ENCODE assay signal across 9 cellular contexts in genomic region chr1:221740941-221741363, GRCh38. TPM values are rescaled to one million over a fixed set of nuclear protein-coding genes. Genes with fewer than 3 reads are reported as not detected.
A peak's percentile ranks its signal among the peaks of the same experiment; 100 is the strongest.
DNase-seq lines count a peak whose midpoint lies in the region; ATAC-seq and TF ChIP-seq lines count a peak whose summit lies in the region.
"Had no signal": no experiment of that assay in that cellular context is flagged by ENCODE, and none has a peak within 500 bp of the region (broad histone marks: within the 10 kb centered on the region; RNA-seq: fewer than 3 reads in every experiment).

No MANE protein-coding gene starts in this region.

- no peak for TF ChIP-seq CTCF in MM.1S (IDR thresholded peaks at IDR 0.05; ENCODE audit: low read length)
- TF ChIP-seq CTCF in astrocyte of the cerebellum (IDR thresholded peaks at IDR 0.05; ENCODE audit: low read depth, low read length, missing control alignments), result no peak
- TF ChIP-seq CTCF in lower lobe of right lung (IDR thresholded peaks at IDR 0.05), result no peak
- TF ChIP-seq CTCF in Calu3 (IDR thresholded peaks at IDR 0.05; ENCODE audit: unreplicated experiment), result no peak

- peaks cover 14% of the 10 kb centered on the region; the same call in 1 of the 2 replicates for H3F3A ChIP-seq in MM.1S (ENCODE audit: insufficient read depth, low read length)

- H3K4me2 ChIP-seq in MM.1S (ENCODE audit: low read depth, low read length), result peak overlapping the region; percentile 91

- peak overlapping the region; percentile 78 for H3K4me3 ChIP-seq in MM.1S (ENCODE audit: low read length)
- H3K4me3 ChIP-seq in astrocyte of the cerebellum (ENCODE audit: low read depth, low read length), result peak overlapping the region; percentile 77
- H3K4me3 ChIP-seq in lower lobe of right lung, result peak overlapping the region; percentile 76
- peak overlapping the region; percentile 77 to 90 for H3K4me3 ChIP-seq in aorta (ENCODE audit: low read length in 2 of 2)

- WGBS in aorta, 2 donors, result 1% methylated on average over 27 of the region's 27 CpGs

- H3K27ac ChIP-seq in MM.1S (ENCODE audit: low read length), result no peak overlapping the region
- H3K27ac ChIP-seq in lower lobe of right lung, result peak overlapping the region; percentile 99
- H3K27ac ChIP-seq in aorta (ENCODE audit: low read depth in 1 of 2, low read length in 2 of 2), result no peak overlapping the region

- no peaks in the 10 kb centered on the region for H4K20me1 ChIP-seq in MM.1S (ENCODE audit: insufficient read depth, low read length)

- peaks cover 51% of the 10 kb centered on the region for H3K4me1 Mint-ChIP-seq in Calu3 (ENCODE audit: low read depth, unreplicated experiment)

- CTCF ChIA-PET in Calu3 (lab: Charles Lee), result interaction anchor here (0.7 to 3.9 kb wide), 13 partner anchors 9 to 268 kb away, joined by 3 to 21 read pairs (median 4); no protein-coding TSS in a partner anchor

- H3K9ac ChIP-seq in MM.1S (ENCODE audit: low read length), result peak overlapping the region; percentile 60

- peak overlapping the region; percentile 79 for H2AFZ ChIP-seq in MM.1S (ENCODE audit: low read length)

- no peak overlapping the region for H3K27ac Mint-ChIP-seq in Calu3 (ENCODE audit: unreplicated experiment)

- H3K4me3 Mint-ChIP-seq in Calu3 (ENCODE audit: low read depth, unreplicated experiment), result no peak overlapping the region
- H3K4me3 Mint-ChIP-seq: neural crest cell had no signal

- ATAC-seq in lower lobe of right lung (no peak), aorta (ENCODE audit: low FRiP score) (no peak), HG03469 (IDR thresholded peaks at IDR 0.05; ENCODE audit: unreplicated experiment) (no peak)

- H3K27me3 ChIP-seq in MM.1S (replicated peaks; ENCODE audit: insufficient read depth, low read length) (peaks cover 20% of the 10 kb centered on the region), lower lobe of right lung (ENCODE audit: low read depth) (no peaks in the 10 kb centered on the region), aorta (ENCODE audit: control insufficient read depth in 1 of 2, insufficient read depth in 2 of 2, low read length in 1 of 2) (no peaks in the 10 kb centered on the region)

- H3K36me3 ChIP-seq in MM.1S (replicated peaks; ENCODE audit: insufficient read depth, low read length) (no peaks in the 10 kb centered on the region), lower lobe of right lung (peaks cover 8% of the 10 kb centered on the region), aorta (ENCODE audit: control insufficient read depth in 1 of 2, insufficient read depth in 2 of 2, low read length in 1 of 2) (no peaks in the 10 kb centered on the region)

- no peaks in the 10 kb centered on the region for H3K27me3 Mint-ChIP-seq in Calu3 (ENCODE audit: unreplicated experiment)

- H3K9me3 Mint-ChIP-seq in Calu3 (ENCODE audit: low read depth, unreplicated experiment), result no peaks in the 10 kb centered on the region
- H3K9me3 Mint-ChIP-seq: neural crest cell had no signal

- no peaks in the 10 kb centered on the region for H3K9me3 ChIP-seq in MM.1S (replicated peaks; ENCODE audit: insufficient read depth, low read length)
- no peaks in the 10 kb centered on the region for H3K9me3 ChIP-seq in lower lobe of right lung
- H3K9me3 ChIP-seq in aorta (ENCODE audit: control insufficient read depth, low read length), result no peaks in the 10 kb centered on the region

- peak; percentile 55 for DNase-seq in CD1c-positive myeloid dendritic cell (ENCODE audit: extremely low spot score)
- no peak for DNase-seq in MM.1S
- no peak for DNase-seq in astrocyte of the cerebellum (ENCODE audit: low read depth)
- DNase-seq in lower lobe of right lung, result no peak
- DNase-seq in aorta, result peak in 1 of 2 donors; percentile 51
- DNase-seq in SIG-M5 treated with dmso at 0.1 percent for 504 hours (lab: John Stamatoyannopoulos, UW; ENCODE audit: unreplicated experiment), result no peak
- no peak for DNase-seq in Calu3

- intact Hi-C loops in lower lobe of right lung (cut with DNase I), result no loop called here
- intact Hi-C loops in aorta (cut with DNase I), result loop anchor here in 1 of 2 donors (10.0 kb wide), 1 partner anchor 254 kb away; no protein-coding TSS in a partner anchor
- intact Hi-C loops in Calu3 (cut with micrococcal nuclease; ENCODE audit: unreplicated experiment), result loop anchor here (2.0 to 5.0 kb wide), 5 partner anchors 71 to 431 kb away; no protein-coding TSS in a partner anchor

- in situ Hi-C loops in astrocyte of the cerebellum (cut with HindIII; ENCODE audit: low sequenced_read_pairs), result no loop called here

- BruUV-seq in Calu3 (replicated peaks; lab: Mats Ljungman, UMichigan), result no TSS peak

- H3K79me2 ChIP-seq in MM.1S (ENCODE audit: low read length), result no peaks in the 10 kb centered on the region

- no peaks in the 10 kb centered on the region for H3K9me2 ChIP-seq in MM.1S (replicated peaks; ENCODE audit: insufficient read depth, low read length)

- H3K4me1 ChIP-seq in MM.1S (ENCODE audit: low read length) (peaks cover 13% of the 10 kb centered on the region), lower lobe of right lung (peaks cover 30% of the 10 kb centered on the region), aorta (ENCODE audit: control insufficient read depth in 1 of 2, insufficient read depth in 2 of 2, low read length in 2 of 2) (no peaks in the 10 kb centered on the region)

- H3K36me3 Mint-ChIP-seq in Calu3 (ENCODE audit: insufficient read depth, unreplicated experiment), result no peaks in the 10 kb centered on the region

RNA-seq across cellular contexts. Expression of gene DUSP10, which starts 0.9 kb away (rescaled TPM):
- 8.7 TPM for total RNA-seq in lower lobe of right lung
- total RNA-seq in aorta, result 1 to 10 TPM; 4.2 to 5.3 TPM
- polyA plus RNA-seq in aorta, result 1 to 10 TPM in 1 of 2 donors, under 1 TPM in 1; 0.33 to 5.4 TPM
- total RNA-seq in Calu3 (2022), result 55.1 and 58.2 TPM in 2 replicates
